In genomic region chr3:184604956-184605290, GRCh38 we compare ENCODE assay signal across 1 cellular context.
TF ChIP-seq lines count a peak whose summit lies in the region.

No MANE protein-coding gene starts in this region.

TF ChIP-seq in GM23338, 12 proteins besides CTCF, POLR2A, EP300 and RAD21 (continued from another document):
- no peak for TF ChIP-seq ZNF462 (CRISPR knock-in tag; IDR thresholded peaks at IDR 0.05)
- TF ChIP-seq ETS1 (IDR thresholded peaks at IDR 0.05): no peak; the same call in 1 of the 2 replicates
- no peak for TF ChIP-seq POLR2AphosphoS5 (IDR thresholded peaks at IDR 0.05; ENCODE audit: low read depth)
- no peak for TF ChIP-seq NANOG (IDR thresholded peaks at IDR 0.05; ENCODE audit: borderline replicate concordance)
- TF ChIP-seq STAT1 (IDR thresholded peaks at IDR 0.05; ENCODE audit: unreplicated experiment): no peak
- no peak for TF ChIP-seq JUNB (IDR thresholded peaks at IDR 0.05; ENCODE audit: unreplicated experiment)
